ENCODE assay signal across 8 cellular contexts in the genomic region with DNA sequence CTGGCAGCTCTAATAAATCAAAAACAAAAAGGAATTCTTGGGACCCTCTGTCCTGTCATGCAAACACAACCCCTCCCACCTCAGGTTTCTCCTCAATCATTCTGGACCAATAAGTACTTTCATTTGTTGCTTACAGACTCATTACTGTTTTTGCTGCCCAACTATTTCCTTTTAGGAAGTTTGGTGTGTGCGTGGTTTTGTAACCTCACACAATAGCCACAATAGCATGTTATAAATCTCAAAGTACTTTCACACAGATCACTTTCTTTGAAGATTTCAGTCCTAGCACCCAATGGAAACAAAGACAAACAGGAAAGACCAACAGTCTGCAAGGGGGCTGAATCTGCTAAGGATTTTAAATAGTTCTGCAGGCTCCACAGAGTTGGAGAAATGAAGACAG. TPM values are rescaled to one million over a fixed set of nuclear protein-coding genes. Genes with fewer than 3 reads are reported as not detected.
DNase-seq lines count a peak whose midpoint lies in the region; ATAC-seq and TF ChIP-seq lines count a peak whose summit lies in the region.

No MANE protein-coding gene starts in this region.

- no peaks in the 10 kb centered on the region for H3K9me3 Mint-ChIP-seq in activated CD4-positive, alpha-beta T cell treated with anti-CD3 and anti-CD28 coated beads, Interleukin-2, amount 10 ng/mL, durations not matched to agents 24 days and 14 days
- H3K9me3 Mint-ChIP-seq in T-helper 2 cell treated with Interferon-gamma antibody and Interleukin-4, amounts not matched to agents 5 μg/mL and 100 μg/mL, for 36 hours: no peaks in the 10 kb centered on the region
- H3K9me3 Mint-ChIP-seq in stimulated activated effector memory CD8-positive, alpha-beta T cell treated with anti-CD3 and anti-CD28 coated beads, Interleukin-12 subunit alpha, Interleukin-12 subunit beta, amount 100 ng/mL, for 72 hours: no peaks in the 10 kb centered on the region

- no peak for ATAC-seq in stimulated activated effector memory CD8-positive, alpha-beta T cell treated with anti-CD3 and anti-CD28 coated beads, Interleukin-12 subunit alpha, Interleukin-12 subunit beta, amount 100 ng/mL, for 72 hours
- ATAC-seq in GM18868 (IDR thresholded peaks at IDR 0.05; ENCODE audit: unreplicated experiment): no peak

- H3K4me3 ChIP-seq in fibroblast of the aortic adventitia (ENCODE audit: low read depth, low read length): no peak overlapping the region

- peak overlapping the region; percentile 52 for H3K4me3 Mint-ChIP-seq in activated CD4-positive, alpha-beta T cell treated with anti-CD3 and anti-CD28 coated beads, Interleukin-2, amount 10 ng/mL, durations not matched to agents 24 days and 14 days
- peak overlapping the region; percentile 88 for H3K4me3 Mint-ChIP-seq in T-helper 2 cell treated with Interferon-gamma antibody and Interleukin-4, amounts not matched to agents 5 μg/mL and 100 μg/mL, for 36 hours
- peak overlapping the region; percentile 17 for H3K4me3 Mint-ChIP-seq in stimulated activated effector memory CD8-positive, alpha-beta T cell treated with anti-CD3 and anti-CD28 coated beads, Interleukin-12 subunit alpha, Interleukin-12 subunit beta, amount 100 ng/mL, for 72 hours

- peaks cover 42% of the 10 kb centered on the region for H3K36me3 Mint-ChIP-seq in activated CD4-positive, alpha-beta T cell treated with anti-CD3 and anti-CD28 coated beads, Interleukin-2, amount 10 ng/mL, durations not matched to agents 24 days and 14 days (ENCODE audit: low read depth)
- H3K36me3 Mint-ChIP-seq in T-helper 2 cell treated with Interferon-gamma antibody and Interleukin-4, amounts not matched to agents 5 μg/mL and 100 μg/mL, for 36 hours (ENCODE audit: low read depth): peaks cover 33% of the 10 kb centered on the region
- H3K36me3 Mint-ChIP-seq in stimulated activated effector memory CD8-positive, alpha-beta T cell treated with anti-CD3 and anti-CD28 coated beads, Interleukin-12 subunit alpha, Interleukin-12 subunit beta, amount 100 ng/mL, for 72 hours: peaks cover 24% of the 10 kb centered on the region

- H3K4me1 Mint-ChIP-seq in activated CD4-positive, alpha-beta T cell treated with anti-CD3 and anti-CD28 coated beads, Interleukin-2, amount 10 ng/mL, durations not matched to agents 24 days and 14 days: peaks cover 63% of the 10 kb centered on the region
- H3K4me1 Mint-ChIP-seq in T-helper 2 cell treated with Interferon-gamma antibody and Interleukin-4, amounts not matched to agents 5 μg/mL and 100 μg/mL, for 36 hours (ENCODE audit: low read depth): peaks cover 58% of the 10 kb centered on the region
- H3K4me1 Mint-ChIP-seq in stimulated activated effector memory CD8-positive, alpha-beta T cell treated with anti-CD3 and anti-CD28 coated beads, Interleukin-12 subunit alpha, Interleukin-12 subunit beta, amount 100 ng/mL, for 72 hours: peaks cover 69% of the 10 kb centered on the region

- TF ChIP-seq CTCF in fibroblast of the aortic adventitia (IDR thresholded peaks at IDR 0.05; ENCODE audit: insufficient read depth, low read length): no peak

- DNase-seq in activated CD4-positive, alpha-beta T cell treated with anti-CD3 and anti-CD28 coated beads, Interleukin-2, amount 10 ng/mL, durations not matched to agents 24 days and 14 days: peak; percentile 77
- no peak for DNase-seq in activated CD4-positive, alpha-beta T cell treated with anti-CD3 and anti-CD28 coated beads for 48 hours
- peak; percentile 35 for DNase-seq in T-helper 2 cell treated with Interferon-gamma antibody and Interleukin-4, amounts not matched to agents 5 μg/mL and 100 μg/mL, for 36 hours (ENCODE audit: low spot score)
- DNase-seq in fibroblast of the aortic adventitia (ENCODE audit: low read depth) (peak; percentile 52), DMS 273 treated with DMSO at 0.1 percent for 48 hours (lab: John Stamatoyannopoulos, UW) (no peak), DMS153 (lab: John Stamatoyannopoulos, UW) (no peak)
- no peak for DNase-seq in stimulated activated effector memory CD8-positive, alpha-beta T cell treated with anti-CD3 and anti-CD28 coated beads, Interleukin-12 subunit alpha, Interleukin-12 subunit beta, amount 100 ng/mL, for 72 hours (ENCODE audit: low spot score in 2 of 2)

- peak overlapping the region; percentile 65 for H3K27ac Mint-ChIP-seq in activated CD4-positive, alpha-beta T cell treated with anti-CD3 and anti-CD28 coated beads, Interleukin-2, amount 10 ng/mL, durations not matched to agents 24 days and 14 days
- peak overlapping the region; percentile 67 for H3K27ac Mint-ChIP-seq in T-helper 2 cell treated with Interferon-gamma antibody and Interleukin-4, amounts not matched to agents 5 μg/mL and 100 μg/mL, for 36 hours
- no peak overlapping the region for H3K27ac Mint-ChIP-seq in stimulated activated effector memory CD8-positive, alpha-beta T cell treated with anti-CD3 and anti-CD28 coated beads, Interleukin-12 subunit alpha, Interleukin-12 subunit beta, amount 100 ng/mL, for 72 hours

- no peaks in the 10 kb centered on the region for H3K27me3 Mint-ChIP-seq in activated CD4-positive, alpha-beta T cell treated with anti-CD3 and anti-CD28 coated beads, Interleukin-2, amount 10 ng/mL, durations not matched to agents 24 days and 14 days
- H3K27me3 Mint-ChIP-seq in T-helper 2 cell treated with Interferon-gamma antibody and Interleukin-4, amounts not matched to agents 5 μg/mL and 100 μg/mL, for 36 hours (ENCODE audit: low read depth): no peaks in the 10 kb centered on the region

- intact Hi-C loops in activated CD4-positive, alpha-beta T cell treated with anti-CD3 and anti-CD28 coated beads, Interleukin-2, amount 10 ng/mL, durations not matched to agents 24 days and 14 days (cut with micrococcal nuclease): no loop called here

RNA-seq across cellular contexts. Expression of a gene that starts 4.4 kb away (rescaled TPM):
- 65.6 and 67.5 TPM in 2 replicates for total RNA-seq in activated CD4-positive, alpha-beta T cell treated with anti-CD3 and anti-CD28 coated beads, Interleukin-2, amount 10 ng/mL, durations not matched to agents 24 days and 14 days
- total RNA-seq in fibroblast of the aortic adventitia (ENCODE audit: low replicate concordance): 9.2 and 34.5 TPM in 2 replicates

RNA-seq across cellular contexts. Expression of a gene that starts 4.5 kb away (rescaled TPM):
- total RNA-seq in activated CD4-positive, alpha-beta T cell treated with anti-CD3 and anti-CD28 coated beads, Interleukin-2, amount 10 ng/mL, durations not matched to agents 24 days and 14 days: 17.8 and 19.7 TPM in 2 replicates
- 7.2 and 20.7 TPM in 2 replicates for total RNA-seq in fibroblast of the aortic adventitia (ENCODE audit: low replicate concordance)

RNA-seq across cellular contexts. Expression of a gene that starts 35.8 kb away (rescaled TPM):
- total RNA-seq in activated CD4-positive, alpha-beta T cell treated with anti-CD3 and anti-CD28 coated beads, Interleukin-2, amount 10 ng/mL, durations not matched to agents 24 days and 14 days: 0.28 TPM in 1 of 2 replicates, not detected in the other
- not detected in 2 replicates for total RNA-seq in fibroblast of the aortic adventitia (ENCODE audit: low replicate concordance)

Comparison
In these comparisons a context has a peak if more than half of its experiments do, and no peak if none do; other contexts are left out.
1. DNase-seq: peak in activated CD4-positive, alpha-beta T cell treated with anti-CD3 and anti-CD28 coated beads, Interleukin-2, amount 10 ng/mL, durations not matched to agents 24 days and 14 days (single experiment), T-helper 2 cell treated with Interferon-gamma antibody and Interleukin-4, amounts not matched to agents 5 μg/mL and 100 μg/mL, for 36 hours (single experiment) and fibroblast of the aortic adventitia (single experiment); none in activated CD4-positive, alpha-beta T cell treated with anti-CD3 and anti-CD28 coated beads for 48 hours (single experiment), stimulated activated effector memory CD8-positive, alpha-beta T cell treated with anti-CD3 and anti-CD28 coated beads, Interleukin-12 subunit alpha, Interleukin-12 subunit beta, amount 100 ng/mL, for 72 hours (0 of 2), DMS 273 treated with DMSO at 0.1 percent for 48 hours (single experiment) and DMS153 (single experiment).
2. H3K4me3 Mint-ChIP-seq: peak in every context shown above with its lines; median percentile 88 in T-helper 2 cell treated with Interferon-gamma antibody and Interleukin-4, amounts not matched to agents 5 μg/mL and 100 μg/mL, for 36 hours; 52 in activated CD4-positive, alpha-beta T cell treated with anti-CD3 and anti-CD28 coated beads, Interleukin-2, amount 10 ng/mL, durations not matched to agents 24 days and 14 days; 17 in stimulated activated effector memory CD8-positive, alpha-beta T cell treated with anti-CD3 and anti-CD28 coated beads, Interleukin-12 subunit alpha, Interleukin-12 subunit beta, amount 100 ng/mL, for 72 hours.